Comparison of ENCODE assay signal across 8 cellular contexts in the genomic region with DNA sequence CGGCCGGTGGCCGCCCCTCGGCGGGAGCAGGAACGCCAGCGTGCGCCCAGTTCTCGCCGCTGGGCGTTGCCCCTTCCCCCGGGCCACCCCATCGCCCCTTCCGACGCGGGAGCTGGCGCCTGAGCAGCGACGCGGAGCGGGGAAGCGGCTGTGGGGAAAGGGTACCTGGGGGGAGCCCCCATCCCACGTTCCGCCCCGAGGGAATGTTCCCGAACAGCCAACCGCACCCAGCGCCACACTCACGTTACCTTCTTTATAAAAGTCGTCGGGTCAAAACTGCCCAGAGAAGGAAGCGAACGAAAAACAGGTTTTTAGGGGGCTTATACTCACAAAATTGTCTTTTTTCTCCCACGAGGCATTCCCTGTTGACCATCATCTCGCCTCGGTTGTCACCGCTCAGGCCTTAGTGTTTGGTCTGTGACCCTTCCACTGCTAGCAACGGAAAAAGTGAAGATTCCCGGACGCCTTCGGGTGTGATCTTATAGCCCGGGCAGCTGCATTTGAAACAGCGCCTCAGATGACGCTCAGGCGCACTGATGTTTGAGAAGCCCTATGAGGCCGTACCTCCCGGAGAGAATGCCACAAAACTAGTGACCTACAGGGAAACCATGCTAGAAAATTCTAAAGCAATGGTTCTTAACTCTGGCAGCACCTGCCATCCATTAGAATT. TPM values are rescaled to one million over a fixed set of nuclear protein-coding genes. Genes with fewer than 3 reads are reported as not detected.
A peak's percentile ranks its signal among the peaks of the same experiment; 100 is the strongest.
DNase-seq lines count a peak whose midpoint lies in the region; ATAC-seq, FAIRE-seq and TF ChIP-seq lines count a peak whose summit lies in the region.

No MANE protein-coding gene starts in this region.

- H3K27ac ChIP-seq in SU-DHL-6 (ENCODE audit: low read depth, low read length) (no peak overlapping the region), H1 (ENCODE audit: low read depth, low read length) (no peak overlapping the region), mesodermal cell (ENCODE audit: low read depth, low read length, severe bottlenecking) (peak overlapping the region; percentile 60), substantia nigra (ENCODE audit: low read depth, low read length, poor library complexity, severe bottlenecking) (peak overlapping the region; percentile 38)

- H3K56ac ChIP-seq in H1 (replicated peaks; ENCODE audit: insufficient read length, low read depth, low read length), result no peak overlapping the region

- ATAC-seq in HG02970 (IDR thresholded peaks at IDR 0.05; ENCODE audit: low FRiP score, unreplicated experiment) (peak; percentile 26), HG02973 (IDR thresholded peaks at IDR 0.05; ENCODE audit: unreplicated experiment) (no peak), GM18505 (IDR thresholded peaks at IDR 0.05; ENCODE audit: unreplicated experiment) (no peak)

- H3K79me1 ChIP-seq in H1 (ENCODE audit: low read depth, low read length), result peaks cover 2% of the 10 kb centered on the region; the same call in 1 of the 2 replicates

- H4K91ac ChIP-seq in H1 (replicated peaks; ENCODE audit: insufficient read length, low read length), result no peak overlapping the region

- TF ChIP-seq EP300 in H1 (IDR thresholded peaks at IDR 0.05; ENCODE audit: borderline replicate concordance in 1 of 2, low read depth in 2 of 2, low read length in 2 of 2), result no peak

- DNase-seq in DMS153 (lab: John Stamatoyannopoulos, UW), result peak; percentile 46
- DNase-seq in H1 (ENCODE audit: low read depth in 1 of 2, low spot score in 2 of 2), result peak in 1 of 2 experiments; percentile 74
- DNase-seq in substantia nigra (lab: John Stamatoyannopoulos, UW), result peak in 4 of 49 donors; percentile 4 to 70 (median 37)

- WGBS in H1 (ENCODE audit: extremely low coverage in 1 of 2, insufficient coverage in 1 of 2, insufficient read length in 1 of 2, insufficient replicate concordance in 2 of 2, low coverage in 1 of 2, low lambda C conversion rate in 2 of 2, missing lambda C conversion rate in 1 of 2), 2 experiments, result 7% methylated on average over 36 of the region's 47 CpGs; no CpG with 5 or more reads in 1 of the 2 experiments
- WGBS in mesodermal cell (ENCODE audit: insufficient coverage in 2 of 2), 2 experiments, result 4 to 6% methylated on average over 25 to 29 of the region's 47 CpGs

- H2BK120ac ChIP-seq in H1 (replicated peaks; ENCODE audit: low read depth, low read length), result peak overlapping the region; percentile 10

- TF ChIP-seq RAD21 in H1 (IDR thresholded peaks at IDR 0.05 in 1 of 2, conservative IDR thresholded peaks at IDR 0.05 in 1 of 2; ENCODE audit: low read depth in 2 of 2, low read length in 2 of 2), result no peak

- H3K9me2 ChIP-seq in SU-DHL-6 (replicated peaks; ENCODE audit: insufficient read depth, low read length), result no peaks in the 10 kb centered on the region

- TF ChIP-seq CTCF in SU-DHL-6 (IDR thresholded peaks at IDR 0.05; ENCODE audit: insufficient read depth, low read length, poor library complexity, severe bottlenecking), result no peak
- no peak for TF ChIP-seq CTCF in H1 (IDR thresholded peaks at IDR 0.05; ENCODE audit: control extremely low read depth in 1 of 3, insufficient read depth in 1 of 3, low read depth in 1 of 3, low read length in 3 of 3)

- H3K79me2 ChIP-seq in SU-DHL-6 (ENCODE audit: insufficient read depth, low read length) (no peaks in the 10 kb centered on the region), H1 (ENCODE audit: control insufficient read depth in 1 of 2, insufficient read depth in 2 of 2, low read length in 2 of 2) (peaks cover 0 to 38% of the 10 kb centered on the region in 2 experiments; a peak in 2 of 4 replicates)

- no peaks in the 10 kb centered on the region for H3K36me3 ChIP-seq in SU-DHL-6 (ENCODE audit: low read length)
- H3K36me3 ChIP-seq in H1 (ENCODE audit: control insufficient read depth in 2 of 4, insufficient read depth in 4 of 4, low read length in 3 of 4), result no peaks in the 10 kb centered on the region
- no peaks in the 10 kb centered on the region for H3K36me3 ChIP-seq in mesodermal cell (ENCODE audit: control insufficient read depth, insufficient read depth, low read length)

- no peak overlapping the region for H3K23ac ChIP-seq in H1 (ENCODE audit: insufficient read length)

- no peaks in the 10 kb centered on the region for H3K9me3 ChIP-seq in SU-DHL-6 (ENCODE audit: insufficient read depth, low read length)
- H3K9me3 ChIP-seq in H1 (ENCODE audit: insufficient read depth in 2 of 2, low read depth in 1 of 2, low read length in 1 of 2), result no peaks in the 10 kb centered on the region
- H3K9me3 ChIP-seq in mesodermal cell (ENCODE audit: control insufficient read depth, low read length), result no peaks in the 10 kb centered on the region

- H3K4ac ChIP-seq in H1 (replicated peaks; ENCODE audit: insufficient read length, low read depth, low read length), result no peak overlapping the region

- no peak overlapping the region for H2BK15ac ChIP-seq in H1 (ENCODE audit: low read length)

- H2BK5ac ChIP-seq in H1 (ENCODE audit: low read depth, low read length), result no peak overlapping the region

- peak overlapping the region; percentile 19; the same call in 1 of the 2 replicates for H3K18ac ChIP-seq in H1 (ENCODE audit: extremely low read depth, low read length)

- H3K27me3 ChIP-seq in SU-DHL-6 (ENCODE audit: low read length), result no peaks in the 10 kb centered on the region
- peaks cover 0 to 14% (median 6%) of the 10 kb centered on the region in 4 experiments; a peak in 5 of 7 replicates for H3K27me3 ChIP-seq in H1 (replicated peaks in 1 of 4; ENCODE audit: control insufficient read depth in 3 of 4, extremely low read depth in 1 of 4, insufficient read depth in 3 of 4, low read length in 3 of 4)

- H4K20me1 ChIP-seq in SU-DHL-6 (ENCODE audit: low read depth, low read length) (no peaks in the 10 kb centered on the region), H1 (replicated peaks in 1 of 2; ENCODE audit: control insufficient read depth in 1 of 2, insufficient read depth in 2 of 2, low read length in 2 of 2) (peaks cover 0 to 7% of the 10 kb centered on the region in 2 experiments)

- H3K4me3 ChIP-seq in SU-DHL-6 (ENCODE audit: insufficient read depth, low read length, poor library complexity, severe bottlenecking) (peak overlapping the region; percentile 54), H1 (ENCODE audit: extremely low read depth in 1 of 4, insufficient read depth in 2 of 4, low read depth in 3 of 4, low read length in 4 of 4) (peak overlapping the region; percentile 51 to 82 (median 67)), mesodermal cell (ENCODE audit: extremely low read depth, insufficient read depth, low read length, poor library complexity, severe bottlenecking) (peak overlapping the region; percentile 47)

- H3K4me2 ChIP-seq in SU-DHL-6 (ENCODE audit: low read depth, low read length, poor library complexity, severe bottlenecking), result peak overlapping the region; percentile 63
- H3K4me2 ChIP-seq in H1 (ENCODE audit: insufficient read depth in 1 of 2, low read depth in 2 of 2, low read length in 2 of 2), result peak overlapping the region; percentile 66 to 72

- H2AK5ac ChIP-seq in H1 (ENCODE audit: low read depth, low read length), result no peak overlapping the region

- H2AFZ ChIP-seq in SU-DHL-6 (ENCODE audit: low read depth, low read length, severe bottlenecking) (peak overlapping the region; percentile 55), H1 (ENCODE audit: low read length) (peak overlapping the region; percentile 68; the same call in 1 of the 2 replicates)

- peaks cover 0 to 10% (median 1%) of the 10 kb centered on the region in 4 experiments; a peak in 5 of 7 replicates for H3K4me1 ChIP-seq in H1 (replicated peaks in 1 of 4; ENCODE audit: control insufficient read depth in 3 of 4, insufficient read depth in 4 of 4, low read length in 3 of 4)
- H3K4me1 ChIP-seq in mesodermal cell (ENCODE audit: control insufficient read depth, insufficient read depth, low read length, poor library complexity, severe bottlenecking), result peaks cover 13% of the 10 kb centered on the region

- H4K8ac ChIP-seq in H1 (ENCODE audit: extremely low read depth, insufficient read depth, low read length), result no peak overlapping the region

- peaks cover 8% of the 10 kb centered on the region for H3K23me2 ChIP-seq in H1 (ENCODE audit: low read depth, low read length)

- FAIRE-seq in H1 (lab: Jason Lieb, UNC), result no peak

- no peaks in the 10 kb centered on the region; the same call in 1 of the 2 replicates for H3F3A ChIP-seq in SU-DHL-6 (ENCODE audit: insufficient read depth)

- H2BK20ac ChIP-seq in H1 (ENCODE audit: low read length), result no peak overlapping the region

- no peak for TF ChIP-seq POLR2A in H1 (IDR thresholded peaks at IDR 0.05; ENCODE audit: control extremely low read depth in 1 of 2, low read depth in 2 of 2, low read length in 2 of 2)
- no peak for TF ChIP-seq POLR2A in GM18505 (IDR thresholded peaks at IDR 0.05; ENCODE audit: borderline replicate concordance, extremely low read depth, insufficient read depth, insufficient read length)

- H3K9ac ChIP-seq in SU-DHL-6 (ENCODE audit: low read length) (peak overlapping the region; percentile 56), H1 (replicated peaks in 1 of 4; ENCODE audit: extremely low read depth in 1 of 4, low read depth in 3 of 4, low read length in 3 of 4) (peak overlapping the region in 3 of 4 experiments; percentile 0 to 92 (median 20); a peak in 5 of 7 replicates)

- CTCF ChIA-PET in H1 (lab: Charles Lee; ENCODE audit: partially characterized antibody), result interaction anchor here (0.6 to 2.1 kb wide), 8 partner anchors 25 to 140 kb away, joined by 3 to 7 read pairs (median 3); no protein-coding TSS in a partner anchor

- H2BK12ac ChIP-seq in H1 (ENCODE audit: low read depth, low read length), result 0 out of 2 replicates have a peak overlapping the region, but pooled peaks have one; percentile 34

- POLR2A ChIA-PET in H1 (lab: Charles Lee; ENCODE audit: partially characterized antibody), result interaction anchor here (0.8 to 4.1 kb wide), 11 partner anchors 10 to 182 kb away, joined by 3 to 14 read pairs (median 3); a partner anchor contains a TSS

- H3K14ac ChIP-seq in H1 (ENCODE audit: insufficient read length), result no peak overlapping the region

- H4K5ac ChIP-seq in H1 (ENCODE audit: insufficient read length, low read depth, low read length), result no peak overlapping the region

TF ChIP-seq in H1, 55 proteins besides CTCF, POLR2A, EP300 and RAD21 (continues in another document):
- TF ChIP-seq BCL11A (IDR thresholded peaks at IDR 0.05; ENCODE audit: low read depth in 2 of 2, low read length in 2 of 2), result no peak
- TF ChIP-seq TAF7 (optimal IDR thresholded peaks at IDR 0.05; ENCODE audit: borderline replicate concordance, low read depth, low read length), result no peak
- TF ChIP-seq EZH2 (IDR thresholded peaks at IDR 0.05; ENCODE audit: low read depth, low read length, severe bottlenecking), result no peak

RNA-seq across cellular contexts. Expression of a gene that starts 0.5 kb away (rescaled TPM):
- 88.9 and 89.4 TPM in 2 replicates for total RNA-seq in H1 (2021; fragmentation: NEBNext Ultra II Directional; extraction: Animal tissue kit (Norgen Biotek cat#: 25700))
- 32.2 and 45.9 TPM in 2 replicates for polyA plus RNA-seq in H1 (2011; rRNA removed)
- 55.6 TPM for polyA plus RNA-seq in H1 (2011; cell fraction: cytosol; rRNA removed)
- polyA plus RNA-seq in H1 (2011; cell fraction: nucleus; rRNA removed), result 32.7 TPM
- 80.1 to 96.8 TPM (median 90.0 TPM) in 4 replicates for polyA plus RNA-seq in H1 (2012, experiment 1 of 2)
- polyA plus RNA-seq in H1 (2012, experiment 2 of 2), result 11.1 TPM
- polyA plus RNA-seq in H1 (2013, experiment 1 of 2), result 79.8 TPM
- 101 TPM for polyA plus RNA-seq in H1 (2013, experiment 2 of 2)
- polyA minus RNA-seq in H1 (2011; rRNA and poly(A)+ RNA removed), result 26.5 and 37.3 TPM in 2 replicates
- polyA minus RNA-seq in H1 (2011; cell fraction: cytosol; rRNA and poly(A)+ RNA removed), result 42.2 TPM
- 20.0 TPM for polyA minus RNA-seq in H1 (2011; cell fraction: nucleus; rRNA and poly(A)+ RNA removed)
- polyA plus RNA-seq in mesodermal cell (2013, experiment 1 of 2), result 73.4 TPM
- 79.6 TPM for polyA plus RNA-seq in mesodermal cell (2013, experiment 2 of 2)

Comparison
In these comparisons a context has a peak if more than half of its experiments do, and no peak if none do; other contexts are left out.
1. H3K27ac ChIP-seq: peak in mesodermal cell (single experiment) and substantia nigra (single experiment); none in SU-DHL-6 (single experiment) and H1 (single experiment).
2. Peak in every context shown above with its lines, with median percentiles within 50 percentile points of each other: H3K4me3 ChIP-seq.